In the genomic region with DNA sequence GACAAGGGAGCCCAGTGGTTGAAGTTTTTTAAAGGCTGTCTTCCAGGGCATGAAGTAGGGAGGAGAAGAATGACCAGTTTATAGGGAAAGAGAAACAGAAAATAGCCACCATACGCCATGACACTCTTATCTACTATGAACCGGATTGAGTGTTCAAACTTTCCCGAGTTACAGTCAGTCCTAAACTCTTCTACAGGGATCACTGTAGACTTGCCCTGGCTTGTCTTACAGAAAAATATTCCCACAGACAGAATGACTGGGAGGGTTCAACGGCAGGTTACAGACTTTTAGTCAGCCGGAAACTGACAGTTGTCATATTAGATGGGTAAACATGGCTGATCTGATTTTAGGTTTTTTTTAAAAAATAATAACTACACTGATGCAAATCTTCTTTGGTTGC, we compare ENCODE assay signal across 20 cellular contexts.
"Had no signal": no experiment of that assay in that cellular context is flagged by ENCODE, and none has a peak within 500 bp of the region (broad histone marks: within the 10 kb centered on the region; RNA-seq: fewer than 3 reads in every experiment).

No MANE protein-coding gene starts in this region.

- H2AFZ ChIP-seq: hepatocyte had no signal

- H3K27me3 ChIP-seq: adrenal gland, ascending aorta, hepatocyte, pancreas, right atrium auricular region, tibial nerve had no signal

- H3K4me1 ChIP-seq: adrenal gland, ascending aorta, pancreas, psoas muscle, right atrium auricular region, tibial nerve had no signal

- H3K27ac ChIP-seq: adrenal gland, ascending aorta, coronary artery, hepatocyte, pancreas, psoas muscle, right atrium auricular region, tibial nerve had no signal

- H3K4me3 ChIP-seq: adrenal gland, ascending aorta, coronary artery, hepatocyte, pancreas, psoas muscle, right atrium auricular region, tibial nerve had no signal

- DNase-seq: activated CD4-positive, alpha-beta T cell treated with anti-CD3 and anti-CD28 coated beads, Interleukin-2, amount 50 U/mL, for 1 hour; activated CD8-positive, alpha-beta T cell treated with anti-CD3 and anti-CD28 coated beads, Interleukin-2, amount 10 ng/mL, durations not matched to agents 7 days and 5 days; activated gamma-delta T cell; adrenal gland; foreskin fibroblast; immature natural killer cell; left ventricle myocardium superior; pancreas; psoas muscle; stimulated activated naive CD8-positive, alpha-beta T cell treated with anti-CD3 and anti-CD28 coated beads, Interleukin-15, amount 100 ng/mL, for 72 hours; T-helper 2 cell had no signal

- H3K27me3 Mint-ChIP-seq: activated naive CD8-positive, alpha-beta T cell; stimulated activated naive CD8-positive, alpha-beta T cell treated with anti-CD3 and anti-CD28 coated beads, Interleukin-15, amount 100 ng/mL, for 72 hours had no signal

- H3K4me3 Mint-ChIP-seq: activated CD8-positive, alpha-beta T cell treated with anti-CD3 and anti-CD28 coated beads, Interleukin-2, amount 10 ng/mL, durations not matched to agents 7 days and 5 days; activated naive CD8-positive, alpha-beta T cell; activated T-helper 1 cell treated with anti-CD3 and anti-CD28 coated beads, Interleukin-12 subunit alpha, Interleukin-12 subunit beta, Interleukin-2, Interleukin-4 antibody, amounts not matched to agents 30 ng/mL and 10 ng/mL and 1 ng/mL, durations not matched to agents 14 hours and 24 hours and 36 hours; immature natural killer cell; nephron; stimulated activated naive CD8-positive, alpha-beta T cell treated with anti-CD3 and anti-CD28 coated beads, Interleukin-15, amount 100 ng/mL, for 72 hours had no signal

- ATAC-seq: activated CD4-positive, CD25-positive, alpha-beta regulatory T cell treated with anti-CD3 and anti-CD28 coated beads, Interleukin-2, amount 50 U/mL, for 24 hours; activated CD8-positive, alpha-beta T cell treated with anti-CD3 and anti-CD28 coated beads, Interleukin-2, amount 10 ng/mL, durations not matched to agents 7 days and 5 days; left ventricle myocardium superior; pancreas; psoas muscle; stimulated activated naive CD8-positive, alpha-beta T cell treated with anti-CD3 and anti-CD28 coated beads, Interleukin-15, amount 100 ng/mL, for 72 hours had no signal

- H3K4me2 ChIP-seq: hepatocyte had no signal

- H3K36me3 ChIP-seq: adrenal gland, ascending aorta, pancreas, right atrium auricular region, tibial nerve had no signal

- H3K36me3 Mint-ChIP-seq: activated naive CD8-positive, alpha-beta T cell; immature natural killer cell had no signal

- H3K9me3 ChIP-seq: adrenal gland, ascending aorta, pancreas, psoas muscle, right atrium auricular region, tibial nerve had no signal

- H3K79me2 ChIP-seq: hepatocyte had no signal

- H3K27ac Mint-ChIP-seq: activated CD8-positive, alpha-beta T cell treated with anti-CD3 and anti-CD28 coated beads, Interleukin-2, amount 10 ng/mL, durations not matched to agents 7 days and 5 days; activated naive CD8-positive, alpha-beta T cell; activated T-helper 1 cell treated with anti-CD3 and anti-CD28 coated beads, Interleukin-12 subunit alpha, Interleukin-12 subunit beta, Interleukin-2, Interleukin-4 antibody, amounts not matched to agents 30 ng/mL and 10 ng/mL and 1 ng/mL, durations not matched to agents 14 hours and 24 hours and 36 hours; immature natural killer cell; nephron; stimulated activated naive CD8-positive, alpha-beta T cell treated with anti-CD3 and anti-CD28 coated beads, Interleukin-15, amount 100 ng/mL, for 72 hours had no signal

- H3K4me1 Mint-ChIP-seq: immature natural killer cell; nephron; stimulated activated naive CD8-positive, alpha-beta T cell treated with anti-CD3 and anti-CD28 coated beads, Interleukin-15, amount 100 ng/mL, for 72 hours had no signal
